In the genomic region with DNA sequence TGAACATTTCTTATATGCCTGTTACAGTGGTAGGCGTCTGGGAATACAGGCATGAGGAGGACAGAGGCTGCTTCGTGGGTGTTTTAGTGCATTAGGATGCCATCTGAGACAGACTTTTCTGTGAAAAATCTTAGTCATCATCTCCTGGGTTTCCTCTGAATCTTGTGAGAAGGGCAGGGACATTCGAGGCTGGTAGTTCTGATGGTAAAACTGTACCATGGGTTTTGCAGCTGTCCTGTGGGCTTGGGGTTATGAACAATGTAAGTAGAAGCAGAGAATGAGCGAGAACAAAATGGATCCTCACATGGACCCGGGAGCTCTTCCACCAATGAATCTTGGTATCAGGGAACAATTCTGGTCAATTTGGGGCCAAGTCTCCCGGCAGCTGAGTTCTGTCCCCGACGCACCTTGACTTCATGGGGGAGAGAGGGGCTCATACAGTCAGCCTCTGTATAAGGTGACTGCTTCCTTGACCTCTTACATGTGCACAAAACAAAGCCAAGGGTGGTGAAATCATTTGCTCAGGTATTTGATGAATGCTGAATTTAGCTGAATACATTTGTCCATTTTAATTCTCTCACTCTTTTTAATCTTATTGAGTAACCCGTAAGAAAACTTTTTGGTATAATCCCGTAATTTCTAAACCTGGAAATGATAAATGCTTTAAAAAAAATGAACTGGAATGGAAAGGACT, we compare ENCODE assay signal across 13 cellular contexts.
A peak's percentile ranks its signal among the peaks of the same experiment; 100 is the strongest.
DNase-seq lines count a peak whose midpoint lies in the region; TF ChIP-seq lines count a peak whose summit lies in the region.
"Had no signal": no experiment of that assay in that cellular context is flagged by ENCODE, and none has a peak within 500 bp of the region (broad histone marks: within the 10 kb centered on the region; RNA-seq: fewer than 3 reads in every experiment).

No MANE protein-coding gene starts in this region.

- H3K4me1 ChIP-seq in GM23248 (ENCODE audit: insufficient read depth), result peaks cover 30% of the 10 kb centered on the region

- peak overlapping the region; percentile 72 for H3K27ac Mint-ChIP-seq in mesothelial cell of epicardium
- H3K27ac Mint-ChIP-seq: natural killer cell treated with Interleukin-12 subunit alpha and Interleukin-12 subunit beta and Interleukin-15 and Interleukin-18, amount 100 ng/mL, for 72 hours had no signal

- H3K4me2 ChIP-seq in GM23248 (ENCODE audit: unreplicated experiment), result peak overlapping the region; percentile 29

- H3K4me3 Mint-ChIP-seq in mesothelial cell of epicardium, result no peak overlapping the region
- H3K4me3 Mint-ChIP-seq: natural killer cell treated with Interleukin-12 subunit alpha and Interleukin-12 subunit beta and Interleukin-15 and Interleukin-18, amount 100 ng/mL, for 72 hours had no signal

- H3K27ac ChIP-seq in GM23248, result peak overlapping the region; percentile 76
- H3K27ac ChIP-seq: suprapubic skin had no signal

- CTCF ChIA-PET in HEK293T (lab: Yijun Ruan, JAX), result no interaction called here

- H3K9me3 ChIP-seq in GM23248 (ENCODE audit: low read depth), result no peaks in the 10 kb centered on the region
- H3K9me3 ChIP-seq: Caco-2, suprapubic skin had no signal

- H3K27me3 ChIP-seq in GM23248 (replicated peaks; ENCODE audit: insufficient read depth), result no peaks in the 10 kb centered on the region
- H3K27me3 ChIP-seq: suprapubic skin had no signal

- H3K27me3 Mint-ChIP-seq in mesothelial cell of epicardium (ENCODE audit: low read depth), result no peaks in the 10 kb centered on the region

- WGBS in GM23248 (ENCODE audit: low coverage in 1 of 2, low lambda C conversion rate in 2 of 2, missing lambda C conversion rate in 2 of 2), 2 experiments, result 33 to 36% methylated on average over 10 of the region's 10 CpGs

- POLR2A ChIA-PET in HEK293T (lab: Yijun Ruan, JAX), result interaction anchor here (1.4 kb wide), 1 partner anchor 11 kb away, joined by 3 read pairs; no protein-coding TSS in a partner anchor

- H3K79me2 ChIP-seq in GM23248 (ENCODE audit: insufficient read depth), result no peaks in the 10 kb centered on the region

- no peaks in the 10 kb centered on the region for H4K20me1 ChIP-seq in GM23248 (ENCODE audit: insufficient read depth)

- peaks cover 32% of the 10 kb centered on the region for H3K4me1 Mint-ChIP-seq in mesothelial cell of epicardium

- peak overlapping the region; percentile 15; the same call in 1 of the 2 replicates for H3K4me3 ChIP-seq in GM23248
- H3K4me3 ChIP-seq: GM12878, suprapubic skin had no signal

- DNase-seq in ACHN (peak; percentile 7), GM23248 (peak; percentile 70), astrocyte of the hippocampus (ENCODE audit: low read depth, low spot score) (peak; percentile 42), mesothelial cell of epicardium (ENCODE audit: low spot score in 2 of 2, unreplicated experiment in 2 of 2) (no peak), retina (no peak), Kasumi-1 (lab: John Stamatoyannopoulos, UW) (no peak), HEK293T (ENCODE audit: extremely low spot score) (no peak), T-helper 1 cell (no peak)
- DNase-seq: activated CD4-positive, alpha-beta T cell treated with anti-CD3 and anti-CD28 coated beads, Interleukin-2, amount 50 U/mL, for 4 hours; Caco-2 had no signal

- peaks cover 30% of the 10 kb centered on the region for H3F3A ChIP-seq in GM23248 (ENCODE audit: insufficient read depth)

- H2AFZ ChIP-seq in GM23248, result 0 out of 2 replicates have a peak overlapping the region, but pooled peaks have one; percentile 6

- H3K9me2 ChIP-seq in GM23248 (ENCODE audit: insufficient read depth), result no peaks in the 10 kb centered on the region

- in situ Hi-C loops in ACHN (cut with HindIII; ENCODE audit: low pct_ligation_motif_present, low pct_unique_long_range_greater_than_20kb, low sequenced_read_pairs) (no loop called here), GM23248 (cut with MboI) (no loop called here)

- peaks cover 3% of the 10 kb centered on the region for H3K36me3 Mint-ChIP-seq in mesothelial cell of epicardium

- H3K9me3 Mint-ChIP-seq in mesothelial cell of epicardium, result peaks cover 9% of the 10 kb centered on the region
- H3K9me3 Mint-ChIP-seq: natural killer cell treated with Interleukin-12 subunit alpha and Interleukin-12 subunit beta and Interleukin-15 and Interleukin-18, amount 100 ng/mL, for 72 hours had no signal

- H3K9ac ChIP-seq in GM23248, result no peak overlapping the region

- H3K36me3 ChIP-seq in GM23248 (ENCODE audit: low read depth), result no peaks in the 10 kb centered on the region
- H3K36me3 ChIP-seq: suprapubic skin had no signal

- no peak for TF ChIP-seq CTCF in mesothelial cell of epicardium (IDR thresholded peaks at IDR 0.05; ENCODE audit: unreplicated experiment)

TF ChIP-seq in HEK293T, 16 proteins besides CTCF, POLR2A, EP300 and RAD21:
- no peak for TF ChIP-seq SUZ12 (IDR thresholded peaks at IDR 0.05)
- TF ChIP-seq FOXA1 (IDR thresholded peaks at IDR 0.05), result no peak
- TF ChIP-seq NFRKB (IDR thresholded peaks at IDR 0.05), result no peak
- no peak for TF ChIP-seq ARNT (IDR thresholded peaks at IDR 0.05)
- no peak for TF ChIP-seq TARDBP (IDR thresholded peaks at IDR 0.05)
- no peak for TF ChIP-seq L3MBTL2 (conservative IDR thresholded peaks at IDR 0.05)
- TF ChIP-seq FOXK2 (IDR thresholded peaks at IDR 0.05), result no peak
- TF ChIP-seq LEF1 (IDR thresholded peaks at IDR 0.05; ENCODE audit: borderline replicate concordance), result no peak
- TF ChIP-seq CTBP1 (IDR thresholded peaks at IDR 0.05; ENCODE audit: borderline replicate concordance), result no peak
- TF ChIP-seq FOXM1 (IDR thresholded peaks at IDR 0.05; ENCODE audit: borderline replicate concordance), result no peak

Comparison
In these comparisons a context has a peak if more than half of its experiments do, and no peak if none do; other contexts are left out.
1. DNase-seq: peak in ACHN (single experiment), GM23248 (single experiment) and astrocyte of the hippocampus (single experiment); none in mesothelial cell of epicardium (0 of 2), retina (single experiment), Kasumi-1 (0 of 2), HEK293T (single experiment) and T-helper 1 cell (0 of 5).